In the genomic region with DNA sequence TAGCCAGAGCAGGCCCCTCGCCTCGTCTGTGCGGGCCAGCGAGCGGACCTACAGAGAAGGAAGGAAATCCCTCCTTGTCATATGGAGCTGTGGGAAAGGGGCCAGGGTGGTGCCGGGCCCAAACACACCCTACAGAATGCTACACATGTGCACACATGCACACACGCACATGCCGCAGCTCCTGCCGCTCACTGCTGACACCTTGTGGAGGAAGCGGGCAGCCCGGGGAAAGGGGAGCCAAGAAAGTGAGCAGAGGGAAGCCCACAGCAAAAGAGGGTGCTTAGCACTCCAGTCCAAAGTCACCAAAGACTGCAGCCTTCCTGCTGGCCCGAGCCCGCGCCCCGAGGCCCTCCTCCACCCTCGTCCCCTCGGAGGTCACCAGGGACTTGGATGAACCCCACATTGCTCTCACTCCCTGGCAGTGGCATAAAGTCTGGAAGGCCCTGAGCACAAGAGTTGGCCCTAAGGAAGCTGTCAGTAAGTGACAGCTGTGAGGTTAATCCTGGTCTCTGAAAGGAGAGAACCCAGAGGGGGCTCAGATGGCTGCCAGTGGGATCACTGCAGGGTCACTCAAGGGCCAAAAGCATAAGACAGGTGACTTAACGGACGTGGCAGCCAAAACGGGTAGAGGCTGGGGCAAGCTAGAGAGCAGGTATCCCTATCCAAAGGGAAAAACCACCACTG, we compare ENCODE assay signal across 8 cellular contexts.
DNase-seq lines count a peak whose midpoint lies in the region; ATAC-seq lines count a peak whose summit lies in the region.

No MANE protein-coding gene starts in this region.

- no peak overlapping the region for H3K4me3 Mint-ChIP-seq in naive thymus-derived CD4-positive, alpha-beta T cell

- H3K27me3 ChIP-seq in HAP-1 (ENCODE audit: low read depth), result no peaks in the 10 kb centered on the region
- no peaks in the 10 kb centered on the region for H3K27me3 ChIP-seq in naive thymus-derived CD4-positive, alpha-beta T cell (ENCODE audit: control insufficient read depth in 2 of 2, insufficient read depth in 2 of 2, low read length in 2 of 2)

- peaks cover 4% of the 10 kb centered on the region; the same call in 1 of the 2 replicates for H3K36me3 ChIP-seq in HAP-1 (replicated peaks)
- H3K36me3 ChIP-seq in naive thymus-derived CD4-positive, alpha-beta T cell (ENCODE audit: control insufficient read depth in 2 of 3, insufficient read depth in 3 of 3, low read length in 3 of 3), result peaks cover 6 to 91% (median 11%) of the 10 kb centered on the region in 3 experiments

- intact Hi-C loops in naive thymus-derived CD4-positive, alpha-beta T cell (cut with micrococcal nuclease), result loop anchor here (1.0 kb wide), 2 partner anchors 147 to 385 kb away; no protein-coding TSS in a partner anchor

- POLR2A ChIA-PET in naive thymus-derived CD4-positive, alpha-beta T cell (lab: Charles Lee), result no interaction called here

- H3K4me3 ChIP-seq in HAP-1, result no peak overlapping the region
- H3K4me3 ChIP-seq in naive thymus-derived CD4-positive, alpha-beta T cell (ENCODE audit: low read length), result no peak overlapping the region

- peaks cover 0 to 10% (median 5%) of the 10 kb centered on the region in 7 donors for H3K4me1 Mint-ChIP-seq in naive thymus-derived CD4-positive, alpha-beta T cell

- H3K36me3 Mint-ChIP-seq in naive thymus-derived CD4-positive, alpha-beta T cell, result peaks cover 4 to 33% (median 10%) of the 10 kb centered on the region in 5 donors

- in situ Hi-C loops in HAP-1 (cut with MboI; ENCODE audit: low sequenced_read_pairs), result no loop called here

- H3K4me1 ChIP-seq in HAP-1, result no peaks in the 10 kb centered on the region
- no peaks in the 10 kb centered on the region for H3K4me1 ChIP-seq in naive thymus-derived CD4-positive, alpha-beta T cell (ENCODE audit: control insufficient read depth in 2 of 2, insufficient read depth in 2 of 2, low read length in 2 of 2)

- CTCF ChIA-PET in naive thymus-derived CD4-positive, alpha-beta T cell (lab: Charles Lee), result interaction anchor here (0.5 to 3.6 kb wide), 8 partner anchors 12 to 1740 kb away, joined by 3 to 50 read pairs (median 3); a partner anchor contains a TSS

- no peak overlapping the region for H3K27ac Mint-ChIP-seq in naive thymus-derived CD4-positive, alpha-beta T cell

- H3K9me3 Mint-ChIP-seq in naive thymus-derived CD4-positive, alpha-beta T cell, result no peaks in the 10 kb centered on the region

- DNase-seq in AML-193 (lab: John Stamatoyannopoulos, UW) (peak; percentile 34 to 39), HAP-1 (ENCODE audit: low spot score in 2 of 2) (peak; percentile 48 to 87), NCI-H82 (lab: John Stamatoyannopoulos, UW) (peak; percentile 95), epidermal melanocyte (ENCODE audit: insufficient read length, low spot score) (peak; percentile 50)
- DNase-seq in activated CD8-positive, alpha-beta memory T cell treated with anti-CD3 and anti-CD28 coated beads, Interleukin-2, amount 50 U/mL, for 48 hours, result peak; percentile 91
- peak; percentile 33 to 77 (median 58) for DNase-seq in naive thymus-derived CD4-positive, alpha-beta T cell
- peak in 5 of 6 experiments; percentile 38 to 72 (median 39) for DNase-seq in stimulated activated naive CD4-positive, alpha-beta T cell (lab: John Stamatoyannopoulos, UW)

- H3K9me3 ChIP-seq in HAP-1, result no peaks in the 10 kb centered on the region
- no peaks in the 10 kb centered on the region for H3K9me3 ChIP-seq in naive thymus-derived CD4-positive, alpha-beta T cell (ENCODE audit: control insufficient read depth in 2 of 3, low read length in 3 of 3)

- H3K27me3 Mint-ChIP-seq in naive thymus-derived CD4-positive, alpha-beta T cell, result no peaks in the 10 kb centered on the region

- no peak overlapping the region for H3K27ac ChIP-seq in naive thymus-derived CD4-positive, alpha-beta T cell (ENCODE audit: low read depth, low read length)

- peak; percentile 75 for ATAC-seq in naive thymus-derived CD4-positive, alpha-beta T cell
- ATAC-seq in HG02610 (IDR thresholded peaks at IDR 0.05; ENCODE audit: unreplicated experiment), result no peak

Comparison
In these comparisons a context has a peak if more than half of its experiments do, and no peak if none do; other contexts are left out.
1. DNase-seq: peak in every context shown above with its lines; median percentile 95 in NCI-H82; 91 in activated CD8-positive, alpha-beta memory T cell treated with anti-CD3 and anti-CD28 coated beads, Interleukin-2, amount 50 U/mL, for 48 hours; 68 in HAP-1; 58 in naive thymus-derived CD4-positive, alpha-beta T cell; 50 in epidermal melanocyte; 39 in stimulated activated naive CD4-positive, alpha-beta T cell; 36 in AML-193.